Comparison of ENCODE assay signal across 16 cellular contexts in the genomic region with DNA sequence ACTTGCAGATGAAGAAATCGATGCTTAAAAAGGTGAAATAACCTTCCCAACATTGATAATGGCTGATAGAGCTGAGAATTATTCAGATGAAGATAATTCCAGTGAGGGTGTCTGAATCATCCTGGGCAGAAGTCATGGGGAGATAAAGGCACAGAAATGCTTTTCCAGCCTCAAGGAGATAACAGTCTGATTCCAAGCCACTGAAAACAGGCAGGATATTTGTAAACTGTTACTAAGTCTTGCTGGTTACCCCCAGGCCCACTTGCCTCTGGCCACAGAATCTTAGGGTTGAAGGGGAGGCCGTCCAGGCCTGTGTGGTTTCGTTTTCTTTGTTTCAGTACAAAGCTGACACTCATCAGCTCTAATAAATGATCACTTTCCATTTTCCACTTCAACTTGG.
DNase-seq lines count a peak whose midpoint lies in the region; ATAC-seq and TF ChIP-seq lines count a peak whose summit lies in the region.
"Had no signal": no experiment of that assay in that cellular context is flagged by ENCODE, and none has a peak within 500 bp of the region (broad histone marks: within the 10 kb centered on the region; RNA-seq: fewer than 3 reads in every experiment).

No MANE protein-coding gene starts in this region.

- TF ChIP-seq POLR2A in esophagus squamous epithelium (IDR thresholded peaks at IDR 0.05), result no peak

- H3K4me1 ChIP-seq in smooth muscle cell (ENCODE audit: low read depth), result peaks cover 6% of the 10 kb centered on the region
- peaks cover 0 to 3% (median 0%) of the 10 kb centered on the region in 3 donors for H3K4me1 ChIP-seq in esophagus squamous epithelium
- H3K4me1 ChIP-seq: pancreas, transverse colon had no signal

- H3K79me2 ChIP-seq in smooth muscle cell (ENCODE audit: low read depth), result no peaks in the 10 kb centered on the region

- peak overlapping the region; percentile 11 for H3K4me2 ChIP-seq in smooth muscle cell

- intact Hi-C loops in esophagus squamous epithelium (cut with DNase I), result no loop called here

- H3K4me3 Mint-ChIP-seq in activated T-cell treated with anti-CD3 and anti-CD28 coated beads, Interleukin-2, amount 50 U/mL, for 4 hours, result peak overlapping the region; percentile 8
- H3K4me3 Mint-ChIP-seq in activated T-helper 17 cell treated with anti-CD3 and anti-CD28 coated beads, Interleukin-2, amount 50 U/mL, for 72 hours, result peak overlapping the region; percentile 56

- H3K27ac Mint-ChIP-seq in activated T-helper 17 cell treated with anti-CD3 and anti-CD28 coated beads, Interleukin-2, amount 50 U/mL, for 72 hours, result no peak overlapping the region

- TF ChIP-seq CTCF in smooth muscle cell (IDR thresholded peaks at IDR 0.05; ENCODE audit: borderline replicate concordance, insufficient read depth, poor library complexity, severe bottlenecking) (no peak), esophagus squamous epithelium (IDR thresholded peaks at IDR 0.05) (no peak)

- H3K9ac ChIP-seq in smooth muscle cell (ENCODE audit: low read depth), result no peak overlapping the region

- H3K4me3 ChIP-seq in smooth muscle cell, result no peak overlapping the region
- no peak overlapping the region for H3K4me3 ChIP-seq in esophagus squamous epithelium
- H3K4me3 ChIP-seq: pancreas, SK-N-MC, transverse colon had no signal

- no peaks in the 10 kb centered on the region for H3K9me3 Mint-ChIP-seq in activated T-cell treated with anti-CD3 and anti-CD28 coated beads, Interleukin-2, amount 50 U/mL, for 4 hours
- no peaks in the 10 kb centered on the region for H3K9me3 Mint-ChIP-seq in activated T-helper 17 cell treated with anti-CD3 and anti-CD28 coated beads, Interleukin-2, amount 50 U/mL, for 72 hours

- 34% methylated on average over 3 of the region's 3 CpGs for WGBS in smooth muscle cell (ENCODE audit: low lambda C conversion rate)
- WGBS in esophagus squamous epithelium, 2 donors, result 45 to 64% methylated on average over 3 of the region's 3 CpGs

- no peaks in the 10 kb centered on the region for H4K20me1 ChIP-seq in smooth muscle cell (ENCODE audit: low read depth)

- H3K36me3 ChIP-seq in smooth muscle cell (ENCODE audit: low read depth) (no peaks in the 10 kb centered on the region), esophagus squamous epithelium (no peaks in the 10 kb centered on the region)
- H3K36me3 ChIP-seq: pancreas, transverse colon had no signal

- H3K27ac ChIP-seq in smooth muscle cell (ENCODE audit: low read depth) (no peak overlapping the region), esophagus squamous epithelium (no peak overlapping the region)
- H3K27ac ChIP-seq: pancreas, SK-N-MC, transverse colon had no signal

- no peak for DNase-seq in activated T-cell treated with anti-CD3 and anti-CD28 coated beads, Interleukin-2, amount 50 U/mL, for 4 hours
- no peak for DNase-seq in activated T-cell treated with anti-CD3 and anti-CD28 coated beads, Interleukin-2, amount 50 U/mL, for 48 hours
- no peak for DNase-seq in smooth muscle cell (lab: John Stamatoyannopoulos, UW; ENCODE audit: unreplicated experiment)
- no peak for DNase-seq in hippocampal formation (lab: John Stamatoyannopoulos, UW)
- DNase-seq in esophagus squamous epithelium (lab: John Stamatoyannopoulos, UW), result no peak
- DNase-seq: Calu3; hypothalamus; KG1; NCI-H2081; pancreas; stimulated activated CD4-positive, alpha-beta T cell treated with anti-CD3 and anti-CD28 coated beads, Interleukin-12 subunit alpha, Interleukin-12 subunit beta, amount 100 ng/mL, for 4 hours; transverse colon had no signal

- no peaks in the 10 kb centered on the region for H3K36me3 Mint-ChIP-seq in activated T-cell treated with anti-CD3 and anti-CD28 coated beads, Interleukin-2, amount 50 U/mL, for 4 hours (ENCODE audit: insufficient read depth)
- H3K36me3 Mint-ChIP-seq in activated T-helper 17 cell treated with anti-CD3 and anti-CD28 coated beads, Interleukin-2, amount 50 U/mL, for 72 hours (ENCODE audit: low read depth), result peaks cover 5% of the 10 kb centered on the region

- H3K27me3 ChIP-seq in smooth muscle cell (ENCODE audit: low read depth), result no peaks in the 10 kb centered on the region
- no peaks in the 10 kb centered on the region for H3K27me3 ChIP-seq in esophagus squamous epithelium
- H3K27me3 ChIP-seq: pancreas, transverse colon had no signal

- H3K9me3 ChIP-seq in smooth muscle cell (replicated peaks; ENCODE audit: low read depth), result no peaks in the 10 kb centered on the region
- H3K9me3 ChIP-seq in esophagus squamous epithelium, result no peaks in the 10 kb centered on the region
- H3K9me3 ChIP-seq: pancreas, transverse colon had no signal

- H3F3A ChIP-seq in smooth muscle cell (ENCODE audit: low read depth), result no peaks in the 10 kb centered on the region

- no peaks in the 10 kb centered on the region for H3K27me3 Mint-ChIP-seq in activated T-cell treated with anti-CD3 and anti-CD28 coated beads, Interleukin-2, amount 50 U/mL, for 4 hours (ENCODE audit: low read depth)
- no peaks in the 10 kb centered on the region for H3K27me3 Mint-ChIP-seq in activated T-helper 17 cell treated with anti-CD3 and anti-CD28 coated beads, Interleukin-2, amount 50 U/mL, for 72 hours

- peaks cover 61% of the 10 kb centered on the region for H3K4me1 Mint-ChIP-seq in activated T-cell treated with anti-CD3 and anti-CD28 coated beads, Interleukin-2, amount 50 U/mL, for 4 hours (ENCODE audit: low read depth)
- peaks cover 32% of the 10 kb centered on the region for H3K4me1 Mint-ChIP-seq in activated T-helper 17 cell treated with anti-CD3 and anti-CD28 coated beads, Interleukin-2, amount 50 U/mL, for 72 hours

- ATAC-seq in activated T-cell treated with anti-CD3 and anti-CD28 coated beads, Interleukin-2, amount 50 U/mL, for 4 hours, result no peak
- ATAC-seq in HG02798 (IDR thresholded peaks at IDR 0.05; ENCODE audit: poor library complexity, unreplicated experiment), result peak; percentile 67
- ATAC-seq in activated T-helper 17 cell treated with anti-CD3 and anti-CD28 coated beads, Interleukin-2, amount 50 U/mL, for 72 hours (replicated peaks), result no peak
- no peak for ATAC-seq in GM19467 (IDR thresholded peaks at IDR 0.05; ENCODE audit: unreplicated experiment)
- ATAC-seq: pancreas had no signal

- H2AFZ ChIP-seq in smooth muscle cell (ENCODE audit: low read depth), result no peak overlapping the region
